ENCODE assay signal across 7 cellular contexts in genomic region chr5:131417240-131417869, GRCh38.
A peak's percentile ranks its signal among the peaks of the same experiment; 100 is the strongest.
DNase-seq lines count a peak whose midpoint lies in the region; ATAC-seq and TF ChIP-seq lines count a peak whose summit lies in the region.

No MANE protein-coding gene starts in this region.

- peaks cover 20% of the 10 kb centered on the region for H3K36me3 Mint-ChIP-seq in brain

- H3K27ac Mint-ChIP-seq in brain: peak overlapping the region in 4 of 5 experiments; percentile 9 to 52 (median 32)

- TF ChIP-seq CTCF in GM13977 (IDR thresholded peaks at IDR 0.05; ENCODE audit: extremely low read depth, insufficient read depth, missing control alignments) (peak; percentile 69), brain (conservative IDR thresholded peaks at IDR 0.05) (peak; percentile 67 to 90)

- no peaks in the 10 kb centered on the region for H3K9me3 Mint-ChIP-seq in brain

- peak; percentile 22 for ATAC-seq in HG02840 (IDR thresholded peaks at IDR 0.05; ENCODE audit: low FRiP score, unreplicated experiment)

- no peaks in the 10 kb centered on the region for H3K27me3 Mint-ChIP-seq in brain

- H3K4me1 Mint-ChIP-seq in brain: peaks cover 12% of the 10 kb centered on the region

- in situ Hi-C loops in GM13977 (cut with MboI; ENCODE audit: low pct_unique_long_range_greater_than_20kb, low sequenced_read_pairs, unreplicated experiment): no loop called here

- DNase-seq in GM13977 (ENCODE audit: low spot score): peak; percentile 47
- peak; percentile 67 for DNase-seq in NCI-H2029 treated with DMSO at 0.1 percent for 48 hours (lab: John Stamatoyannopoulos, UW)
- DNase-seq in UCSD-AML1 (lab: John Stamatoyannopoulos, UW; ENCODE audit: unreplicated experiment): peak; percentile 65
- peak; percentile 72 for DNase-seq in iPS-NIHi7 (ENCODE audit: extremely low spot score)
- DNase-seq in stimulated activated CD4-positive, alpha-beta T cell treated with anti-CD3 and anti-CD28 coated beads, Interleukin-15, amount 100 ng/mL, for 1 hour (ENCODE audit: low read depth in 1 of 2, low spot score in 1 of 2): peak; percentile 68 to 77

- H3K4me3 Mint-ChIP-seq in brain: no peak overlapping the region

Comparison
In these comparisons a context has a peak if more than half of its experiments do, and no peak if none do; other contexts are left out.
1. Peak in every context shown above with its lines: DNase-seq and ATAC-seq.